ENCODE assay signal across 11 cellular contexts in genomic region chr2:224221455-224221913, GRCh38.
DNase-seq lines count a peak whose midpoint lies in the region; ATAC-seq and TF ChIP-seq lines count a peak whose summit lies in the region.
"Had no signal": no experiment of that assay in that cellular context is flagged by ENCODE, and none has a peak within 500 bp of the region (broad histone marks: within the 10 kb centered on the region; RNA-seq: fewer than 3 reads in every experiment).

No MANE protein-coding gene starts in this region.

- no peak overlapping the region for H4K5ac ChIP-seq in mesendoderm (ENCODE audit: low read length)

- peaks cover 15% of the 10 kb centered on the region for H3K9me3 Mint-ChIP-seq in endodermal cell
- no peaks in the 10 kb centered on the region for H3K9me3 Mint-ChIP-seq in activated CD8-positive, alpha-beta T cell treated with anti-CD3 and anti-CD28 coated beads, Interleukin-2, amount 10 ng/mL, durations not matched to agents 7 days and 5 days (ENCODE audit: insufficient read depth)
- H3K9me3 Mint-ChIP-seq: activated T-cell treated with anti-CD3 and anti-CD28 coated beads, Interleukin-2, amount 50 U/mL, for 4 hours; effector memory CD8-positive, alpha-beta T cell had no signal

- POLR2A ChIA-PET in activated CD8-positive, alpha-beta T cell treated with anti-CD3 and anti-CD28 coated beads, Interleukin-2, amount 10 ng/mL, durations not matched to agents 7 days and 5 days (lab: Charles Lee) = no interaction called here

- peak overlapping the region; percentile 42 for H2BK5ac ChIP-seq in mesendoderm (ENCODE audit: low read length)

- H3K79me2 ChIP-seq in mesendoderm (ENCODE audit: control insufficient read depth, insufficient read depth, low read length) = no peaks in the 10 kb centered on the region

- H2BK120ac ChIP-seq in mesendoderm (ENCODE audit: low read depth, low read length) = peak overlapping the region; percentile 99

- H3K4me3 ChIP-seq in AG10803 (ENCODE audit: low read length) (no peak overlapping the region), endodermal cell (ENCODE audit: low read length) (no peak overlapping the region), mesendoderm (ENCODE audit: low read length) (no peak overlapping the region), WERI-Rb-1 (ENCODE audit: low read depth, low read length) (no peak overlapping the region)

- H3K23ac ChIP-seq in mesendoderm (ENCODE audit: low read length) = no peak overlapping the region

- H3K4me1 ChIP-seq in endodermal cell (ENCODE audit: control insufficient read depth, insufficient read depth, low read length) (peaks cover 14% of the 10 kb centered on the region), mesendoderm (ENCODE audit: control insufficient read depth, low read depth, low read length) (peaks cover 5% of the 10 kb centered on the region)

- H3K36me3 ChIP-seq in endodermal cell (ENCODE audit: control insufficient read depth, insufficient read depth, low read length) = no peaks in the 10 kb centered on the region
- H3K36me3 ChIP-seq in mesendoderm (ENCODE audit: control insufficient read depth, insufficient read depth, low read length) = no peaks in the 10 kb centered on the region
- H3K36me3 ChIP-seq in WERI-Rb-1 = no peaks in the 10 kb centered on the region

- H2AK5ac ChIP-seq in mesendoderm (ENCODE audit: low read length) = peak overlapping the region; percentile 93

- H3K9me3 ChIP-seq in endodermal cell (ENCODE audit: control insufficient read depth, low read length) = peaks cover 24% of the 10 kb centered on the region
- no peaks in the 10 kb centered on the region for H3K9me3 ChIP-seq in WERI-Rb-1 (ENCODE audit: severe bottlenecking)

- H3K4me3 Mint-ChIP-seq in endodermal cell = no peak overlapping the region
- no peak overlapping the region for H3K4me3 Mint-ChIP-seq in activated CD8-positive, alpha-beta T cell treated with anti-CD3 and anti-CD28 coated beads, Interleukin-2, amount 10 ng/mL, durations not matched to agents 7 days and 5 days
- H3K4me3 Mint-ChIP-seq: activated T-cell treated with anti-CD3 and anti-CD28 coated beads, Interleukin-2, amount 50 U/mL, for 4 hours; effector memory CD8-positive, alpha-beta T cell had no signal

- no peak overlapping the region for H3K27ac ChIP-seq in endodermal cell (ENCODE audit: low read depth, low read length)
- peak overlapping the region; percentile 96 for H3K27ac ChIP-seq in mesendoderm (ENCODE audit: low read depth, low read length)
- H3K27ac ChIP-seq in WERI-Rb-1 = no peak overlapping the region

- 71% methylated on average over 5 of the region's 5 CpGs; no CpG with 5 or more reads in 1 of the 2 experiments for WGBS in endodermal cell (ENCODE audit: insufficient coverage in 1 of 2, insufficient read length in 1 of 2), 2 experiments
- WGBS in mesendoderm (ENCODE audit: extremely low coverage, insufficient coverage, low lambda C conversion rate) = no CpG with 5 or more reads among the region's 5 CpGs

- H3K9ac ChIP-seq in endodermal cell (ENCODE audit: extremely low read depth, low read length, poor library complexity, severe bottlenecking) = no peak overlapping the region
- peak overlapping the region; percentile 21 for H3K9ac ChIP-seq in mesendoderm (ENCODE audit: low read length)

- H3K18ac ChIP-seq in mesendoderm (ENCODE audit: low read length) = peak overlapping the region; percentile 99

- DNase-seq in AG10803 (ENCODE audit: low read depth) = peak; percentile 97
- peak; percentile 98 for DNase-seq in NCI-H226
- peak; percentile 77 for DNase-seq in endodermal cell
- DNase-seq in mesendoderm = peak; percentile 97
- DNase-seq in NCI-H2227 treated with DMSO at 0.1 percent for 48 hours (lab: John Stamatoyannopoulos, UW) = no peak
- no peak for DNase-seq in WERI-Rb-1
- DNase-seq in activated CD8-positive, alpha-beta T cell treated with anti-CD3 and anti-CD28 coated beads, Interleukin-2, amount 10 ng/mL, durations not matched to agents 7 days and 5 days = no peak
- DNase-seq: activated T-cell treated with anti-CD3 and anti-CD28 coated beads, Interleukin-2, amount 50 U/mL, for 4 hours; effector memory CD8-positive, alpha-beta T cell; NCI-H1092 treated with DMSO at 0.1 percent for 48 hours had no signal

- ATAC-seq in HG03571 (IDR thresholded peaks at IDR 0.05; ENCODE audit: unreplicated experiment) = no peak
- no peak for ATAC-seq in activated CD8-positive, alpha-beta T cell treated with anti-CD3 and anti-CD28 coated beads, Interleukin-2, amount 10 ng/mL, durations not matched to agents 7 days and 5 days
- ATAC-seq: activated T-cell treated with anti-CD3 and anti-CD28 coated beads, Interleukin-2, amount 50 U/mL, for 4 hours; effector memory CD8-positive, alpha-beta T cell had no signal

- peaks cover 7% of the 10 kb centered on the region for H3K36me3 Mint-ChIP-seq in endodermal cell (ENCODE audit: low read depth)
- no peaks in the 10 kb centered on the region for H3K36me3 Mint-ChIP-seq in activated CD8-positive, alpha-beta T cell treated with anti-CD3 and anti-CD28 coated beads, Interleukin-2, amount 10 ng/mL, durations not matched to agents 7 days and 5 days (ENCODE audit: low read depth)

- H3K27me3 Mint-ChIP-seq in endodermal cell (ENCODE audit: insufficient read depth) = no peaks in the 10 kb centered on the region
- peaks cover 7% of the 10 kb centered on the region for H3K27me3 Mint-ChIP-seq in activated CD8-positive, alpha-beta T cell treated with anti-CD3 and anti-CD28 coated beads, Interleukin-2, amount 10 ng/mL, durations not matched to agents 7 days and 5 days (ENCODE audit: low read depth)

- no peak overlapping the region for H4K8ac ChIP-seq in mesendoderm (ENCODE audit: low read depth, low read length)

- peak overlapping the region; percentile 84 for H3K56ac ChIP-seq in mesendoderm (ENCODE audit: low read length)

- no peak overlapping the region for H2BK15ac ChIP-seq in mesendoderm (replicated peaks; ENCODE audit: low read depth)

- no peak overlapping the region for H3K4me2 ChIP-seq in mesendoderm (ENCODE audit: low read length)

- no peaks in the 10 kb centered on the region for H3K79me1 ChIP-seq in mesendoderm (ENCODE audit: low read length)

- no peaks in the 10 kb centered on the region for H3K27me3 ChIP-seq in endodermal cell (ENCODE audit: control insufficient read depth, insufficient read depth, low read length, poor library complexity, severe bottlenecking)
- H3K27me3 ChIP-seq in mesendoderm (ENCODE audit: insufficient read depth, low read length, poor library complexity) = no peaks in the 10 kb centered on the region
- no peaks in the 10 kb centered on the region for H3K27me3 ChIP-seq in WERI-Rb-1 (ENCODE audit: insufficient read depth, low read depth, severe bottlenecking)

- H3K27ac Mint-ChIP-seq in endodermal cell = peak overlapping the region; percentile 54
- no peak overlapping the region for H3K27ac Mint-ChIP-seq in activated CD8-positive, alpha-beta T cell treated with anti-CD3 and anti-CD28 coated beads, Interleukin-2, amount 10 ng/mL, durations not matched to agents 7 days and 5 days
- H3K27ac Mint-ChIP-seq: effector memory CD8-positive, alpha-beta T cell had no signal

- H3K4me1 Mint-ChIP-seq in endodermal cell = peaks cover 66% of the 10 kb centered on the region
- H3K4me1 Mint-ChIP-seq in activated CD8-positive, alpha-beta T cell treated with anti-CD3 and anti-CD28 coated beads, Interleukin-2, amount 10 ng/mL, durations not matched to agents 7 days and 5 days (ENCODE audit: low read depth) = no peaks in the 10 kb centered on the region

- peak overlapping the region; percentile 60 for H3K4ac ChIP-seq in mesendoderm (ENCODE audit: low read depth, low read length)

- TF ChIP-seq CTCF in AG10803 (conservative IDR thresholded peaks at IDR 0.05; ENCODE audit: low read length) = no peak
- no peak for TF ChIP-seq CTCF in endodermal cell (conservative IDR thresholded peaks at IDR 0.05)
- TF ChIP-seq CTCF in WERI-Rb-1 (IDR thresholded peaks at IDR 0.05; ENCODE audit: low read depth, low read length) = no peak

- CTCF ChIA-PET in activated CD8-positive, alpha-beta T cell treated with anti-CD3 and anti-CD28 coated beads, Interleukin-2, amount 10 ng/mL, durations not matched to agents 7 days and 5 days (lab: Charles Lee) = no interaction called here

Comparison
In these comparisons a context has a peak if more than half of its experiments do, and no peak if none do; other contexts are left out.
1. DNase-seq: peak in AG10803 (single experiment), NCI-H226 (single experiment), endodermal cell (single experiment) and mesendoderm (single experiment); none in NCI-H2227 treated with DMSO at 0.1 percent for 48 hours (single experiment), WERI-Rb-1 (single experiment) and activated CD8-positive, alpha-beta T cell treated with anti-CD3 and anti-CD28 coated beads, Interleukin-2, amount 10 ng/mL, durations not matched to agents 7 days and 5 days (single experiment).